In the genomic region with DNA sequence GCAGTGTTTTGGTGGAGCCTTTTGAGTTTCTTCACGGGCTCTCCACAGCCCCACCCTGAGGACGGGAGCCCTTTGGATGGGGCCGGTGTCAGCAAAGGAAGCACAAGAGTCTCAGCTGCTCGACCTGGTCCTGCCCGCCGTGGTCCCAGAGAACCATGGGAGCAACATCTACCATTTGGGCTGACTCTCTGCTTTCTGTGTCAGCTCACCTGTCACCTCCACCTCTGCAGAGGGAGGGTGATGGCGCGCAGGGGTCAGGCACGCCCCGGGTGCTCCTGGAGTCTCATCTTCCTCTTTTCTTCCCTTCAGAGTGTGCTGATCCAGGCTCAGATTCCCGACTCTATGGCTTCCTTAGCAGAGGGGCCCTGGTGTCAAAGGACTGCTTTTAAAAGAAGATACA, we compare ENCODE assay signal across 10 cellular contexts.
DNase-seq lines count a peak whose midpoint lies in the region; ATAC-seq, FAIRE-seq and TF ChIP-seq lines count a peak whose summit lies in the region.
"Had no signal": no experiment of that assay in that cellular context is flagged by ENCODE, and none has a peak within 500 bp of the region (broad histone marks: within the 10 kb centered on the region; RNA-seq: fewer than 3 reads in every experiment).

No MANE protein-coding gene starts in this region.

- peaks cover 3 to 17% (median 6%) of the 10 kb centered on the region in 5 donors for H3K36me3 Mint-ChIP-seq in naive thymus-derived CD4-positive, alpha-beta T cell

- H3K36me3 ChIP-seq in heart left ventricle, result no peaks in the 10 kb centered on the region
- no peaks in the 10 kb centered on the region for H3K36me3 ChIP-seq in naive thymus-derived CD4-positive, alpha-beta T cell (ENCODE audit: control insufficient read depth in 2 of 3, insufficient read depth in 3 of 3, low read length in 3 of 3)

- H3K27ac Mint-ChIP-seq in naive thymus-derived CD4-positive, alpha-beta T cell, result peak overlapping the region; percentile 93 to 100 (median 94)

- 75 to 84% (median 78%) methylated on average over 10 to 11 of the region's 11 CpGs for WGBS in heart left ventricle, 4 donors

- no peak for FAIRE-seq in GM12892 (lab: Jason Lieb, UNC)

- no peak for ATAC-seq in heart left ventricle
- no peak for ATAC-seq in left cardiac atrium
- ATAC-seq in naive thymus-derived CD4-positive, alpha-beta T cell, result no peak

- no peaks in the 10 kb centered on the region for H3K9me3 ChIP-seq in heart left ventricle
- H3K9me3 ChIP-seq in naive thymus-derived CD4-positive, alpha-beta T cell (ENCODE audit: control insufficient read depth in 2 of 3, low read length in 3 of 3), result no peaks in the 10 kb centered on the region

- H3K27me3 ChIP-seq in heart left ventricle, result no peaks in the 10 kb centered on the region
- H3K27me3 ChIP-seq in naive thymus-derived CD4-positive, alpha-beta T cell (ENCODE audit: control insufficient read depth in 2 of 2, insufficient read depth in 2 of 2, low read length in 2 of 2), result no peaks in the 10 kb centered on the region

- TF ChIP-seq POLR2A in heart left ventricle (IDR thresholded peaks at IDR 0.05), result no peak
- no peak for TF ChIP-seq POLR2A in GM12892 (IDR thresholded peaks at IDR 0.05; ENCODE audit: low read depth, low read length)

- CTCF ChIA-PET in naive thymus-derived CD4-positive, alpha-beta T cell (lab: Charles Lee), result no interaction called here

- DNase-seq in heart left ventricle (peak in 2 of 5 donors; percentile 39 to 44), left cardiac atrium (no peak), caudate nucleus (lab: John Stamatoyannopoulos, UW) (no peak), GM12892 (ENCODE audit: insufficient read length) (no peak), NCI-H510A treated with DMSO at 0.1 percent for 48 hours (lab: John Stamatoyannopoulos, UW) (no peak)
- no peak for DNase-seq in naive thymus-derived CD4-positive, alpha-beta T cell
- no peak for DNase-seq in stimulated activated naive CD4-positive, alpha-beta T cell (lab: John Stamatoyannopoulos, UW)
- DNase-seq in stimulated activated CD4-positive, alpha-beta T cell treated with anti-CD3 and anti-CD28 coated beads, Interleukin-2, amount 100 ng/mL, for 24 hours, result no peak
- DNase-seq: activated T-cell treated with anti-CD3 and anti-CD28 coated beads, Interleukin-2, amount 50 U/mL, for 1 hour had no signal

- H3K27ac ChIP-seq in heart left ventricle (peak overlapping the region; percentile 1 to 92 (median 69)), caudate nucleus (ENCODE audit: low read depth, low read length) (peak overlapping the region; percentile 44)
- H3K27ac ChIP-seq in naive thymus-derived CD4-positive, alpha-beta T cell (ENCODE audit: low read depth, low read length), result peak overlapping the region; percentile 51
- H3K27ac ChIP-seq: C4-2B had no signal

- TF ChIP-seq CTCF in heart left ventricle (IDR thresholded peaks at IDR 0.05), result no peak

- no peaks in the 10 kb centered on the region for H3K9me3 Mint-ChIP-seq in naive thymus-derived CD4-positive, alpha-beta T cell

- peaks cover 0 to 30% (median 17%) of the 10 kb centered on the region in 12 donors for H3K4me1 ChIP-seq in heart left ventricle
- peaks cover 0 to 36% of the 10 kb centered on the region in 2 donors for H3K4me1 ChIP-seq in naive thymus-derived CD4-positive, alpha-beta T cell (ENCODE audit: control insufficient read depth in 2 of 2, insufficient read depth in 2 of 2, low read length in 2 of 2)

- intact Hi-C loops in heart left ventricle (cut with DNase I), result no loop called here
- intact Hi-C loops in left cardiac atrium (cut with DNase I), result no loop called here
- intact Hi-C loops in naive thymus-derived CD4-positive, alpha-beta T cell (cut with micrococcal nuclease), result no loop called here

- POLR2A ChIA-PET in naive thymus-derived CD4-positive, alpha-beta T cell (lab: Charles Lee), result interaction anchor here (0.6 kb wide), 1 partner anchor 419 kb away, joined by 3 read pairs; no protein-coding TSS in a partner anchor

- H3K4me1 Mint-ChIP-seq in naive thymus-derived CD4-positive, alpha-beta T cell, result peaks cover 22 to 64% (median 43%) of the 10 kb centered on the region in 7 donors

- H3K4me3 Mint-ChIP-seq in naive thymus-derived CD4-positive, alpha-beta T cell, result peak overlapping the region in 9 of 10 donors; percentile 53 to 81 (median 71)

- peak overlapping the region in 1 of 12 donors; percentile 5 for H3K4me3 ChIP-seq in heart left ventricle
- H3K4me3 ChIP-seq in naive thymus-derived CD4-positive, alpha-beta T cell (ENCODE audit: low read length), result no peak overlapping the region

- H3K27me3 Mint-ChIP-seq in naive thymus-derived CD4-positive, alpha-beta T cell, result no peaks in the 10 kb centered on the region
